ENCODE assay signal across 20 cellular contexts in the genomic region with DNA sequence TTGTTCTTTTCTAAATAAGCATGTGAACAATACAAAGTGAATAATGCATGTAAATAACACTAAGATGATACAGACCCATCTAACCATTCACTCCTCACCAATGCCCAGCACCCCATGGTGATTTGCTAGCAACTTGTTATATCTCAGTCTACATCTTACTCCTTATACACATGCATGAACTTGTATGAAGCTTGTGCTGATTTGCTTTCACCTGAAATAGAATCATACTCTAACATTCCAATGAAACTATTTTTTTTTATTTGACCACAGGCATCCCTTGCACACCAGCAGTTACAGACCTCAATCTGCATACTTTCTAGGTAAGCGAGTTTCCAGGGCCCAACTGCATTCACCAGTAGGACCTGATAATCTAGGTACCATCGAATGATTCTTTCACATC.
A peak's percentile ranks its signal among the peaks of the same experiment; 100 is the strongest.
DNase-seq lines count a peak whose midpoint lies in the region; ATAC-seq, FAIRE-seq and TF ChIP-seq lines count a peak whose summit lies in the region.
"Had no signal": no experiment of that assay in that cellular context is flagged by ENCODE, and none has a peak within 500 bp of the region (broad histone marks: within the 10 kb centered on the region; RNA-seq: fewer than 3 reads in every experiment).

No MANE protein-coding gene starts in this region.

- peak; percentile 45; the same call in 2 of the 3 replicates for ATAC-seq in RWPE2 (ENCODE audit: low read depth)

- no peaks in the 10 kb centered on the region for H3K36me3 ChIP-seq in RWPE2 (ENCODE audit: low read depth)
- H3K36me3 ChIP-seq in bronchial epithelial cell (ENCODE audit: control insufficient read depth, insufficient read depth, low read length): no peaks in the 10 kb centered on the region
- H3K36me3 ChIP-seq: BE2C had no signal

- FAIRE-seq in bronchial epithelial cell (lab: Jason Lieb, UNC) (no peak), H54 (lab: Jason Lieb, UNC) (no peak)
- FAIRE-seq: A204.1, G401.6, GM12891, GM19239 had no signal

- TF ChIP-seq CTCF in RWPE2 (IDR thresholded peaks at IDR 0.05; ENCODE audit: poor library complexity, severe bottlenecking): no peak
- TF ChIP-seq CTCF in bronchial epithelial cell (IDR thresholded peaks at IDR 0.05; ENCODE audit: insufficient read depth, low read length, severe bottlenecking): no peak

- no peak for DNase-seq in RWPE2 (ENCODE audit: low spot score)
- DNase-seq in bronchial epithelial cell (ENCODE audit: low read depth): peak; percentile 60
- peak; percentile 12 for DNase-seq in glomerular visceral epithelial cell (ENCODE audit: extremely low spot score)
- no peak for DNase-seq in H54 (ENCODE audit: insufficient read length, low spot score)
- DNase-seq in NCI-H446 (lab: John Stamatoyannopoulos, UW): no peak
- DNase-seq in hippocampal formation (lab: John Stamatoyannopoulos, UW): no peak
- DNase-seq: ACHN; BE2C; C1 segment of cervical spinal cord; CD4-positive, CD25-positive, alpha-beta regulatory T cell; CD8-positive, alpha-beta memory T cell; COR-L47; DMS 273 treated with DMSO at 0.1 percent for 48 hours; GM23248; HCEC 1CT had no signal

- no peaks in the 10 kb centered on the region for H3K9me3 ChIP-seq in RWPE2 (ENCODE audit: severe bottlenecking)

- TF ChIP-seq POLR2A in H54 (IDR thresholded peaks at IDR 0.05; ENCODE audit: low read depth, low read length): no peak

- peaks cover 2% of the 10 kb centered on the region for H3K27me3 ChIP-seq in RWPE2 (ENCODE audit: insufficient read depth, poor library complexity, severe bottlenecking)
- no peaks in the 10 kb centered on the region for H3K27me3 ChIP-seq in bronchial epithelial cell (ENCODE audit: control insufficient read depth, insufficient read depth, low read length)
- H3K27me3 ChIP-seq: BE2C had no signal

- H3K4me3 ChIP-seq in RWPE2 (ENCODE audit: severe bottlenecking) (no peak overlapping the region), bronchial epithelial cell (ENCODE audit: low read depth, low read length) (no peak overlapping the region)
- H3K4me3 ChIP-seq: GM23248 had no signal

- H3K4me1 ChIP-seq in RWPE2 (ENCODE audit: insufficient read depth, poor library complexity, severe bottlenecking): no peaks in the 10 kb centered on the region
- H3K4me1 ChIP-seq: BE2C had no signal

- no peak overlapping the region for H3K27ac ChIP-seq in RWPE2 (ENCODE audit: poor library complexity, severe bottlenecking)
- H3K27ac ChIP-seq: GM23248, HL-60 had no signal

Comparison
In these comparisons a context has a peak if more than half of its experiments do, and no peak if none do; other contexts are left out.
1. DNase-seq: peak in bronchial epithelial cell (single experiment) and glomerular visceral epithelial cell (single experiment); none in RWPE2 (single experiment), H54 (single experiment), NCI-H446 (0 of 2) and hippocampal formation (0 of 2).